Comparison of ENCODE assay signal across 18 cellular contexts in the genomic region with DNA sequence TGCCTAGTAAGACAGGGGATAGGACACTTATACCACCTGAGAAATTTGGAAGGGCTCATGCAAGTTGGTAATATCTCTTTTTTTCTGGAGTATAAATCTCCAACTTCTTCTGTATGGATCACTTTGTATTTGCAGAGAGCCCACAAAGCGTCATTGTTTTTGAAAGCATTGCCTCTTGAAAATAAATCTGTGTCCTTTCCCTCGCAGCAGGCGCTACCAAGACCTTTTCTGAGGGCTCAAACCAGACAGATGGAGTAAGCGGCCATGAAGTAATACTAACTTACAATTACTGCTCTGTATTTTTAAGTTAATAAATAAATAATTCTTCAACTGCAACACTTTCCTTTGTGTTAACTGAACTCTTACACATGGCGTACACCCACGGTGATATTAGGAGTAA. TPM values are rescaled to one million over a fixed set of nuclear protein-coding genes. Genes with fewer than 3 reads are reported as not detected.
DNase-seq lines count a peak whose midpoint lies in the region; ATAC-seq and TF ChIP-seq lines count a peak whose summit lies in the region.
"Had no signal": no experiment of that assay in that cellular context is flagged by ENCODE, and none has a peak within 500 bp of the region (broad histone marks: within the 10 kb centered on the region; RNA-seq: fewer than 3 reads in every experiment).

No MANE protein-coding gene starts in this region.

- no peak for ATAC-seq in WTC11

- H3K4me3 Mint-ChIP-seq in WTC11 (peak overlapping the region; percentile 56), immature natural killer cell (no peak overlapping the region)
- H3K4me3 Mint-ChIP-seq: central memory CD8-positive, alpha-beta T cell had no signal

- no peak overlapping the region for H3K9ac ChIP-seq in iPS-18a (ENCODE audit: low read length)
- no peak overlapping the region for H3K9ac ChIP-seq in skeletal muscle satellite cell (ENCODE audit: low read depth, low read length)

- peaks cover 13% of the 10 kb centered on the region for H3K4me1 Mint-ChIP-seq in WTC11
- no peaks in the 10 kb centered on the region for H3K4me1 Mint-ChIP-seq in immature natural killer cell

- CTCF ChIA-PET in WTC11 (lab: Charles Lee) = interaction anchor here (0.6 to 1.9 kb wide), 5 partner anchors 8 to 136 kb away, joined by 4 to 7 read pairs (median 5); no protein-coding TSS in a partner anchor

- POLR2A ChIA-PET in WTC11 (lab: Charles Lee) = interaction anchor here (1.0 kb wide), 2 partner anchors 87 to 143 kb away, joined by 3 read pairs; no protein-coding TSS in a partner anchor

- H3K9me3 ChIP-seq in iPS-18a (ENCODE audit: control insufficient read depth, low read depth, low read length) (no peaks in the 10 kb centered on the region), skeletal muscle satellite cell (replicated peaks; ENCODE audit: low read length) (no peaks in the 10 kb centered on the region)
- H3K9me3 ChIP-seq: HAP-1, psoas muscle, upper lobe of left lung had no signal

- H3K27ac ChIP-seq in iPS-18a (ENCODE audit: low read length) = no peak overlapping the region
- H3K27ac ChIP-seq: psoas muscle, upper lobe of left lung had no signal

- peak; percentile 14 for DNase-seq in NCI-H748 (lab: John Stamatoyannopoulos, UW; ENCODE audit: unreplicated experiment)
- DNase-seq in NCI-H748 treated with DMSO at 0.1 percent for 48 hours (lab: John Stamatoyannopoulos, UW) = no peak
- no peak for DNase-seq in WTC11 (ENCODE audit: low spot score)
- DNase-seq in SKM-1 treated with dmso at 0.1 percent for 144 hours (lab: John Stamatoyannopoulos, UW; ENCODE audit: unreplicated experiment) = no peak
- DNase-seq in HK-2 (ENCODE audit: unreplicated experiment) = no peak
- no peak for DNase-seq in immature natural killer cell
- DNase-seq: 8988T; DMS79; effector CD4-positive, alpha-beta T cell; KG1; naive B cell; NK-92 treated with Interleukin-12 subunit alpha and Interleukin-12 subunit beta, amount 100 ng/mL, for 24 hours had no signal

- peak overlapping the region; percentile 8 for H3K4me3 ChIP-seq in iPS-18a (ENCODE audit: low read length)
- H3K4me3 ChIP-seq in skeletal muscle satellite cell (ENCODE audit: low read length) = no peak overlapping the region
- H3K4me3 ChIP-seq: HAP-1, upper lobe of left lung had no signal

- peak overlapping the region; percentile 32; the same call in 1 of the 2 replicates for H3K27ac Mint-ChIP-seq in WTC11
- no peak overlapping the region for H3K27ac Mint-ChIP-seq in immature natural killer cell

- H3K4me1 ChIP-seq in iPS-18a (ENCODE audit: control insufficient read depth, low read depth, low read length) (peaks cover 3% of the 10 kb centered on the region), skeletal muscle satellite cell (ENCODE audit: control insufficient read depth, insufficient read depth, low read length) (peaks cover 13% of the 10 kb centered on the region)
- H3K4me1 ChIP-seq: psoas muscle had no signal

- H3K36me3 ChIP-seq in iPS-18a (ENCODE audit: control insufficient read depth, low read depth, low read length) (no peaks in the 10 kb centered on the region), skeletal muscle satellite cell (ENCODE audit: insufficient read depth, low read length) (no peaks in the 10 kb centered on the region)
- H3K36me3 ChIP-seq: HAP-1, upper lobe of left lung had no signal

- H3K9me3 Mint-ChIP-seq in WTC11 (peaks cover 8% of the 10 kb centered on the region), immature natural killer cell (no peaks in the 10 kb centered on the region)

- H3K36me3 Mint-ChIP-seq in WTC11 (peaks cover 2% of the 10 kb centered on the region), immature natural killer cell (no peaks in the 10 kb centered on the region)

- H3K4me2 ChIP-seq in skeletal muscle satellite cell (ENCODE audit: low read length) = peak overlapping the region; percentile 58

- H3K27me3 ChIP-seq in iPS-18a (ENCODE audit: control insufficient read depth, insufficient read depth, low read length) (peaks cover 9% of the 10 kb centered on the region), skeletal muscle satellite cell (ENCODE audit: control insufficient read depth, insufficient read depth, low read length) (no peaks in the 10 kb centered on the region)
- H3K27me3 ChIP-seq: upper lobe of left lung had no signal

- H3K27me3 Mint-ChIP-seq in WTC11 (ENCODE audit: low read depth) (no peaks in the 10 kb centered on the region), immature natural killer cell (ENCODE audit: low read depth in 3 of 3) (peaks cover 1 to 7% (median 5%) of the 10 kb centered on the region in 3 donors)

- no peak for TF ChIP-seq CTCF in WTC11 (IDR thresholded peaks at IDR 0.05)

TF ChIP-seq in WTC11, 78 proteins besides CTCF, POLR2A, EP300 and RAD21 (continues in another document):
- TF ChIP-seq ZNF396 (CRISPR knock-in tag; IDR thresholded peaks at IDR 0.05; ENCODE audit: borderline replicate concordance) (no peak), NR2C2 (CRISPR knock-in tag; IDR thresholded peaks at IDR 0.05) (no peak), ZNF263 (CRISPR knock-in tag; IDR thresholded peaks at IDR 0.05; ENCODE audit: low read depth) (no peak), HMGA2 (CRISPR knock-in tag; IDR thresholded peaks at IDR 0.05) (no peak), JAZF1 (CRISPR knock-in tag; IDR thresholded peaks at IDR 0.05) (no peak), MXD4 (CRISPR knock-in tag; IDR thresholded peaks at IDR 0.05; ENCODE audit: borderline replicate concordance) (no peak), SMAD3 (CRISPR knock-in tag; IDR thresholded peaks at IDR 0.05; ENCODE audit: borderline replicate concordance) (no peak), TCF7 (CRISPR knock-in tag; IDR thresholded peaks at IDR 0.05; ENCODE audit: low read depth) (no peak), ZNF138 (CRISPR knock-in tag; conservative IDR thresholded peaks at IDR 0.05) (no peak)
- TF ChIP-seq, protein P1, sequence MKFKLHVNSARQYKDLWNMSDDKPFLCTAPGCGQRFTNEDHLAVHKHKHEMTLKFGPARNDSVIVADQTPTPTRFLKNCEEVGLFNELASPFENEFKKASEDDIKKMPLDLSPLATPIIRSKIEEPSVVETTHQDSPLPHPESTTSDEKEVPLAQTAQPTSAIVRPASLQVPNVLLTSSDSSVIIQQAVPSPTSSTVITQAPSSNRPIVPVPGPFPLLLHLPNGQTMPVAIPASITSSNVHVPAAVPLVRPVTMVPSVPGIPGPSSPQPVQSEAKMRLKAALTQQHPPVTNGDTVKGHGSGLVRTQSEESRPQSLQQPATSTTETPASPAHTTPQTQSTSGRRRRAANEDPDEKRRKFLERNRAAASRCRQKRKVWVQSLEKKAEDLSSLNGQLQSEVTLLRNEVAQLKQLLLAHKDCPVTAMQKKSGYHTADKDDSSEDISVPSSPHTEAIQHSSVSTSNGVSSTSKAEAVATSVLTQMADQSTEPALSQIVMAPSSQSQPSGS (CRISPR knock-in tag; IDR thresholded peaks at IDR 0.05; ENCODE audit: borderline replicate concordance, low read depth) = no peak
- TF ChIP-seq, protein P2, sequence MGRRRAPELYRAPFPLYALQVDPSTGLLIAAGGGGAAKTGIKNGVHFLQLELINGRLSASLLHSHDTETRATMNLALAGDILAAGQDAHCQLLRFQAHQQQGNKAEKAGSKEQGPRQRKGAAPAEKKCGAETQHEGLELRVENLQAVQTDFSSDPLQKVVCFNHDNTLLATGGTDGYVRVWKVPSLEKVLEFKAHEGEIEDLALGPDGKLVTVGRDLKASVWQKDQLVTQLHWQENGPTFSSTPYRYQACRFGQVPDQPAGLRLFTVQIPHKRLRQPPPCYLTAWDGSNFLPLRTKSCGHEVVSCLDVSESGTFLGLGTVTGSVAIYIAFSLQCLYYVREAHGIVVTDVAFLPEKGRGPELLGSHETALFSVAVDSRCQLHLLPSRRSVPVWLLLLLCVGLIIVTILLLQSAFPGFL (CRISPR knock-in tag; IDR thresholded peaks at IDR 0.05; ENCODE audit: borderline replicate concordance) = no peak
- TF ChIP-seq, protein P3, sequence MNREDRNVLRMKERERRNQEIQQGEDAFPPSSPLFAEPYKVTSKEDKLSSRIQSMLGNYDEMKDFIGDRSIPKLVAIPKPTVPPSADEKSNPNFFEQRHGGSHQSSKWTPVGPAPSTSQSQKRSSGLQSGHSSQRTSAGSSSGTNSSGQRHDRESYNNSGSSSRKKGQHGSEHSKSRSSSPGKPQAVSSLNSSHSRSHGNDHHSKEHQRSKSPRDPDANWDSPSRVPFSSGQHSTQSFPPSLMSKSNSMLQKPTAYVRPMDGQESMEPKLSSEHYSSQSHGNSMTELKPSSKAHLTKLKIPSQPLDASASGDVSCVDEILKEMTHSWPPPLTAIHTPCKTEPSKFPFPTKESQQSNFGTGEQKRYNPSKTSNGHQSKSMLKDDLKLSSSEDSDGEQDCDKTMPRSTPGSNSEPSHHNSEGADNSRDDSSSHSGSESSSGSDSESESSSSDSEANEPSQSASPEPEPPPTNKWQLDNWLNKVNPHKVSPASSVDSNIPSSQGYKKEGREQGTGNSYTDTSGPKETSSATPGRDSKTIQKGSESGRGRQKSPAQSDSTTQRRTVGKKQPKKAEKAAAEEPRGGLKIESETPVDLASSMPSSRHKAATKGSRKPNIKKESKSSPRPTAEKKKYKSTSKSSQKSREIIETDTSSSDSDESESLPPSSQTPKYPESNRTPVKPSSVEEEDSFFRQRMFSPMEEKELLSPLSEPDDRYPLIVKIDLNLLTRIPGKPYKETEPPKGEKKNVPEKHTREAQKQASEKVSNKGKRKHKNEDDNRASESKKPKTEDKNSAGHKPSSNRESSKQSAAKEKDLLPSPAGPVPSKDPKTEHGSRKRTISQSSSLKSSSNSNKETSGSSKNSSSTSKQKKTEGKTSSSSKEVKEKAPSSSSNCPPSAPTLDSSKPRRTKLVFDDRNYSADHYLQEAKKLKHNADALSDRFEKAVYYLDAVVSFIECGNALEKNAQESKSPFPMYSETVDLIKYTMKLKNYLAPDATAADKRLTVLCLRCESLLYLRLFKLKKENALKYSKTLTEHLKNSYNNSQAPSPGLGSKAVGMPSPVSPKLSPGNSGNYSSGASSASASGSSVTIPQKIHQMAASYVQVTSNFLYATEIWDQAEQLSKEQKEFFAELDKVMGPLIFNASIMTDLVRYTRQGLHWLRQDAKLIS (CRISPR knock-in tag; IDR thresholded peaks at IDR 0.05; ENCODE audit: borderline replicate concordance) = no peak
- TF ChIP-seq, protein P4, sequence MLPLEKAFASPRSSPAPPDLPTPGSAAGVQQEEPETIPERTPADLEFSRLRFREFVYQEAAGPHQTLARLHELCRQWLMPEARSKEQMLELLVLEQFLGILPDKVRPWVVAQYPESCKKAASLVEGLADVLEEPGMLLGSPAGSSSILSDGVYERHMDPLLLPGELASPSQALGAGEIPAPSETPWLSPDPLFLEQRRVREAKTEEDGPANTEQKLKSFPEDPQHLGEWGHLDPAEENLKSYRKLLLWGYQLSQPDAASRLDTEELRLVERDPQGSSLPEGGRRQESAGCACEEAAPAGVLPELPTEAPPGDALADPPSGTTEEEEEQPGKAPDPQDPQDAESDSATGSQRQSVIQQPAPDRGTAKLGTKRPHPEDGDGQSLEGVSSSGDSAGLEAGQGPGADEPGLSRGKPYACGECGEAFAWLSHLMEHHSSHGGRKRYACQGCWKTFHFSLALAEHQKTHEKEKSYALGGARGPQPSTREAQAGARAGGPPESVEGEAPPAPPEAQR (CRISPR knock-in tag; IDR thresholded peaks at IDR 0.05) = no peak

RNA-seq across cellular contexts. Expression of a gene that starts 56.0 kb away (rescaled TPM):
- 20.7 to 23.0 TPM (median 22.2 TPM) in 3 replicates for total RNA-seq in WTC11 (2021)
- total RNA-seq in skeletal muscle satellite cell (2012; rRNA removed) = 45.7 and 46.4 TPM in 2 replicates
- polyA plus RNA-seq in immature natural killer cell = 10 to 100 TPM; 22.3 to 70.1 (median 59.4) TPM
